In genomic region chr18:58180738-58181353, GRCh38 we compare ENCODE assay signal across 9 cellular contexts.
A peak's percentile ranks its signal among the peaks of the same experiment; 100 is the strongest.
DNase-seq lines count a peak whose midpoint lies in the region; ATAC-seq and FAIRE-seq lines count a peak whose summit lies in the region.
"Had no signal": no experiment of that assay in that cellular context is flagged by ENCODE, and none has a peak within 500 bp of the region (broad histone marks: within the 10 kb centered on the region; RNA-seq: fewer than 3 reads in every experiment).

No MANE protein-coding gene starts in this region.

- no peaks in the 10 kb centered on the region for H3K36me3 ChIP-seq in small intestine (ENCODE audit: control insufficient read depth in 2 of 2, insufficient read depth in 2 of 2, low read length in 2 of 2)
- H3K36me3 ChIP-seq: SJSA1 had no signal

- peak; percentile 32 for ATAC-seq in activated T-helper 17 cell treated with anti-CD3 and anti-CD28 coated beads, Interleukin-2, amount 50 U/mL, for 72 hours (replicated peaks)
- ATAC-seq in HG02973 (IDR thresholded peaks at IDR 0.05; ENCODE audit: unreplicated experiment) (no peak), GM21619 (IDR thresholded peaks at IDR 0.05; ENCODE audit: unreplicated experiment) (no peak)

- no peaks in the 10 kb centered on the region for H3K36me3 Mint-ChIP-seq in activated T-helper 17 cell treated with anti-CD3 and anti-CD28 coated beads, Interleukin-2, amount 50 U/mL, for 72 hours (ENCODE audit: low read depth)

- no peaks in the 10 kb centered on the region for H3K27me3 ChIP-seq in small intestine (ENCODE audit: control insufficient read depth in 2 of 2, insufficient read depth in 2 of 2, low read length in 2 of 2)
- H3K27me3 ChIP-seq: SJSA1 had no signal

- no peak overlapping the region for H3K4me3 Mint-ChIP-seq in activated T-helper 17 cell treated with anti-CD3 and anti-CD28 coated beads, Interleukin-2, amount 50 U/mL, for 72 hours

- peaks cover 6 to 11% of the 10 kb centered on the region in 2 donors for H3K4me1 ChIP-seq in small intestine (ENCODE audit: control insufficient read depth in 2 of 2, insufficient read depth in 1 of 2, low read depth in 1 of 2, low read length in 1 of 2)

- no peak overlapping the region for H3K27ac Mint-ChIP-seq in activated T-helper 17 cell treated with anti-CD3 and anti-CD28 coated beads, Interleukin-2, amount 50 U/mL, for 72 hours

- DNase-seq in DMS53 (lab: John Stamatoyannopoulos, UW), result peak; percentile 86
- DNase-seq in HuH-7.5 (ENCODE audit: low spot score), result peak; percentile 34
- peak; percentile 31 for DNase-seq in RPMI7951 (ENCODE audit: low read depth)
- peak; percentile 33 for DNase-seq in globus pallidus (ENCODE audit: low spot score)
- DNase-seq in small intestine, result peak; percentile 71

- no peaks in the 10 kb centered on the region for H3K9me3 Mint-ChIP-seq in activated T-helper 17 cell treated with anti-CD3 and anti-CD28 coated beads, Interleukin-2, amount 50 U/mL, for 72 hours

- peaks cover 3% of the 10 kb centered on the region for H3K27me3 Mint-ChIP-seq in activated T-helper 17 cell treated with anti-CD3 and anti-CD28 coated beads, Interleukin-2, amount 50 U/mL, for 72 hours

- 12 to 36% (median 14%) methylated on average over 5 of the region's 5 CpGs for WGBS in small intestine, 3 donors

- peak; percentile 67 for FAIRE-seq in small intestine (lab: Jason Lieb, UNC)

- no peaks in the 10 kb centered on the region for H3K4me1 Mint-ChIP-seq in activated T-helper 17 cell treated with anti-CD3 and anti-CD28 coated beads, Interleukin-2, amount 50 U/mL, for 72 hours

- no peak overlapping the region for H3K4me3 ChIP-seq in small intestine (ENCODE audit: low read depth in 1 of 2, low read length in 2 of 2)
- H3K4me3 ChIP-seq: SJSA1 had no signal

- no peak overlapping the region for H3K27ac ChIP-seq in small intestine (ENCODE audit: low read depth in 1 of 2, low read length in 1 of 2)
- H3K27ac ChIP-seq: SJSA1 had no signal

- no peaks in the 10 kb centered on the region for H3K9me3 ChIP-seq in small intestine (ENCODE audit: control insufficient read depth, low read depth)
- H3K9me3 ChIP-seq: SJSA1 had no signal

Comparison
In these comparisons a context has a peak if more than half of its experiments do, and no peak if none do; other contexts are left out.
1. DNase-seq: peak in every context shown above with its lines; median percentile 86 in DMS53; 71 in small intestine; 34 in HuH-7.5; 33 in globus pallidus; 31 in RPMI7951.